Comparison of ENCODE assay signal across 14 cellular contexts in the genomic region with DNA sequence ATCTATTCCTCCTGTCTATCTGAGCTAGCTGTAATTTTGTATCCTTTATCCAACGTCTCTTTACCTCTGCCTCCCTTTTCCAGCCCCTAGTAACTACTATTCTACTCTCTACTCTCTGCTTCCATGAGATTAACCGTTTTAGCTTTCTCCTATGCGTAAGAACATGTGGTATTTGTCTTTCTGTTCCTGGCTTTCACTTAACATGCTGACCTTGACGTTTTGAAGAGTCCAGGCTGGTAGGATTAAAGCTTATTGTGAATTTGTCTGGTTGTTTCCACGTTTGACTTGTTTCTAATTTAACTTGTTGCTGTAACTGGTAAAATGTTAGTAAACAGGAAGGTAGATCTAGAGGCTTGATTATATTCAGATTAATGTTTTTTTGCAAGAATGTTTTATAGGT.
"Had no signal": no experiment of that assay in that cellular context is flagged by ENCODE, and none has a peak within 500 bp of the region (broad histone marks: within the 10 kb centered on the region; RNA-seq: fewer than 3 reads in every experiment).

No MANE protein-coding gene starts in this region.

- H3K36me3 ChIP-seq: brain microvascular endothelial cell, ovary, thoracic aorta had no signal

- H3K27me3 Mint-ChIP-seq: activated B cell treated with CpG ODN at 0.5 μM for 24 hours; activated CD4-positive, alpha-beta T cell treated with anti-CD3 and anti-CD28 coated beads, Interleukin-2, amount 10 ng/mL, durations not matched to agents 24 days and 14 days had no signal

- H3K36me3 Mint-ChIP-seq: activated naive CD8-positive, alpha-beta T cell; stimulated activated effector memory CD8-positive, alpha-beta T cell treated with anti-CD3 and anti-CD28 coated beads, Interleukin-12 subunit alpha, Interleukin-12 subunit beta, amount 100 ng/mL, for 72 hours had no signal

- H3K4me3 ChIP-seq: ovary, thoracic aorta had no signal

- H3K4me1 Mint-ChIP-seq: activated B cell treated with CpG ODN at 0.5 μM for 24 hours; activated CD4-positive, alpha-beta T cell treated with anti-CD3 and anti-CD28 coated beads, Interleukin-2, amount 10 ng/mL, durations not matched to agents 24 days and 14 days; stimulated activated effector memory CD8-positive, alpha-beta T cell treated with anti-CD3 and anti-CD28 coated beads, Interleukin-12 subunit alpha, Interleukin-12 subunit beta, amount 100 ng/mL, for 72 hours had no signal

- H3K9me3 Mint-ChIP-seq: activated B cell treated with CpG ODN at 0.5 μM for 24 hours; activated CD4-positive, alpha-beta T cell treated with anti-CD3 and anti-CD28 coated beads, Interleukin-2, amount 10 ng/mL, durations not matched to agents 24 days and 14 days; T-helper 2 cell treated with Interferon-gamma antibody and Interleukin-4, amounts not matched to agents 5 μg/mL and 100 μg/mL, for 36 hours had no signal

- H3K27me3 ChIP-seq: brain microvascular endothelial cell, ovary had no signal

- H3K27ac ChIP-seq: brain microvascular endothelial cell, epithelial cell of prostate, ovary, thoracic aorta had no signal

- ATAC-seq: activated CD8-positive, alpha-beta T cell treated with anti-CD3 and anti-CD28 coated beads, Interleukin-2, amount 10 ng/mL, durations not matched to agents 7 days and 5 days; stimulated activated effector memory CD8-positive, alpha-beta T cell treated with anti-CD3 and anti-CD28 coated beads, Interleukin-12 subunit alpha, Interleukin-12 subunit beta, amount 100 ng/mL, for 72 hours had no signal

- DNase-seq: activated B cell treated with CpG ODN at 0.5 μM for 24 hours; activated CD4-positive, alpha-beta T cell treated with anti-CD3 and anti-CD28 coated beads, Interleukin-2, amount 10 ng/mL, durations not matched to agents 24 days and 14 days; activated CD8-positive, alpha-beta memory T cell treated with anti-CD3 and anti-CD28 coated beads, Interleukin-2, amount 50 U/mL, for 4 hours; activated CD8-positive, alpha-beta T cell treated with anti-CD3 and anti-CD28 coated beads, Interleukin-2, amount 10 ng/mL, durations not matched to agents 7 days and 5 days; activated gamma-delta T cell treated with Interleukin-2 at 50 U/mL for 16 hours; activated T-cell treated with anti-CD3 and anti-CD28 coated beads, Interleukin-2, amount 50 U/mL, for 48 hours; brain microvascular endothelial cell; effector memory CD4-positive, alpha-beta T cell; ovary had no signal

- H3K4me3 Mint-ChIP-seq: activated B cell treated with CpG ODN at 0.5 μM for 24 hours; activated CD4-positive, alpha-beta T cell treated with anti-CD3 and anti-CD28 coated beads, Interleukin-2, amount 10 ng/mL, durations not matched to agents 24 days and 14 days; activated CD8-positive, alpha-beta T cell treated with anti-CD3 and anti-CD28 coated beads, Interleukin-2, amount 10 ng/mL, durations not matched to agents 7 days and 5 days; activated naive CD8-positive, alpha-beta T cell; stimulated activated effector memory CD8-positive, alpha-beta T cell treated with anti-CD3 and anti-CD28 coated beads, Interleukin-12 subunit alpha, Interleukin-12 subunit beta, amount 100 ng/mL, for 72 hours; T-helper 2 cell treated with Interferon-gamma antibody and Interleukin-4, amounts not matched to agents 5 μg/mL and 100 μg/mL, for 36 hours had no signal

- H3K9me3 ChIP-seq: ovary, thoracic aorta had no signal

- H3K27ac Mint-ChIP-seq: activated B cell treated with CpG ODN at 0.5 μM for 24 hours; activated CD4-positive, alpha-beta T cell treated with anti-CD3 and anti-CD28 coated beads, Interleukin-2, amount 10 ng/mL, durations not matched to agents 24 days and 14 days; activated CD8-positive, alpha-beta T cell treated with anti-CD3 and anti-CD28 coated beads, Interleukin-2, amount 10 ng/mL, durations not matched to agents 7 days and 5 days; activated naive CD8-positive, alpha-beta T cell; stimulated activated effector memory CD8-positive, alpha-beta T cell treated with anti-CD3 and anti-CD28 coated beads, Interleukin-12 subunit alpha, Interleukin-12 subunit beta, amount 100 ng/mL, for 72 hours; T-helper 2 cell treated with Interferon-gamma antibody and Interleukin-4, amounts not matched to agents 5 μg/mL and 100 μg/mL, for 36 hours had no signal
